16 cellular contexts compared by ENCODE assay signal in genomic region chr2:191854385-191855372, GRCh38. TPM values are rescaled to one million over a fixed set of nuclear protein-coding genes. Genes with fewer than 3 reads are reported as not detected.
DNase-seq lines count a peak whose midpoint lies in the region; ATAC-seq and TF ChIP-seq lines count a peak whose summit lies in the region.
"Had no signal": no experiment of that assay in that cellular context is flagged by ENCODE, and none has a peak within 500 bp of the region (broad histone marks: within the 10 kb centered on the region; RNA-seq: fewer than 3 reads in every experiment).

No MANE protein-coding gene starts in this region.

- H3K4me1 ChIP-seq in PC-3 (ENCODE audit: insufficient read depth, low read length): peaks cover 17% of the 10 kb centered on the region
- peaks cover 35% of the 10 kb centered on the region for H3K4me1 ChIP-seq in lower lobe of right lung
- peaks cover 6% of the 10 kb centered on the region; the same call in 1 of the 2 replicates for H3K4me1 ChIP-seq in Karpas-422 (ENCODE audit: low read length)
- H3K4me1 ChIP-seq: foreskin keratinocyte had no signal

- H3K27me3 ChIP-seq in PC-3 (ENCODE audit: low read length) (no peaks in the 10 kb centered on the region), lower lobe of right lung (ENCODE audit: low read depth) (no peaks in the 10 kb centered on the region), Karpas-422 (ENCODE audit: low read length) (peaks cover 3% of the 10 kb centered on the region; the same call in 1 of the 2 replicates)
- H3K27me3 ChIP-seq: foreskin keratinocyte had no signal

- H4K20me1 ChIP-seq in PC-3 (ENCODE audit: low read length) (no peaks in the 10 kb centered on the region), Karpas-422 (ENCODE audit: insufficient read depth, low read depth, low read length) (no peaks in the 10 kb centered on the region)

- DNase-seq in PC-3 (peak; percentile 15), dermis microvascular lymphatic vessel endothelial cell (ENCODE audit: low read depth in 2 of 2) (peak; percentile 64 to 66), lower lobe of right lung (no peak), occipital lobe (lab: John Stamatoyannopoulos, UW) (no peak), NCI-H446 (lab: John Stamatoyannopoulos, UW) (no peak), Karpas-422 (no peak)
- DNase-seq: activated CD4-positive, alpha-beta T cell treated with anti-CD3 and anti-CD28 coated beads, Interleukin-2, amount 10 ng/mL, durations not matched to agents 24 days and 14 days; activated naive CD4-positive, alpha-beta T cell treated with anti-CD3 and anti-CD28 coated beads, Interleukin-2, amount 50 U/mL, for 16 hours; caudate nucleus; CD4-positive, CD25-positive, alpha-beta regulatory T cell; foreskin keratinocyte; NCI-H2081; stimulated activated CD4-positive, alpha-beta T cell treated with anti-CD3 and anti-CD28 coated beads, Interleukin-12 subunit alpha, Interleukin-12 subunit beta, amount 100 ng/mL, for 4 hours; stimulated activated naive CD8-positive, alpha-beta T cell treated with anti-CD3 and anti-CD28 coated beads, Interleukin-15, amount 100 ng/mL, for 72 hours had no signal

- H3K9me3 ChIP-seq in PC-3 (ENCODE audit: low read length) (no peaks in the 10 kb centered on the region), lower lobe of right lung (no peaks in the 10 kb centered on the region), Karpas-422 (ENCODE audit: low read length) (no peaks in the 10 kb centered on the region)

- no peaks in the 10 kb centered on the region for H3F3A ChIP-seq in PC-3 (ENCODE audit: low read length, unreplicated experiment)

- BruUV-seq in PC-3 (replicated peaks; lab: Mats Ljungman, UMichigan): no TSS peak

- no peak overlapping the region for H3K9ac ChIP-seq in PC-3 (ENCODE audit: low read length)
- no peak overlapping the region for H3K9ac ChIP-seq in Karpas-422 (ENCODE audit: low read length)

- ATAC-seq in PC-3 (no peak), lower lobe of right lung (peak; percentile 34 to 70), GM21381 (IDR thresholded peaks at IDR 0.05; ENCODE audit: unreplicated experiment) (no peak)
- ATAC-seq: foreskin keratinocyte; stimulated activated naive CD8-positive, alpha-beta T cell treated with anti-CD3 and anti-CD28 coated beads, Interleukin-15, amount 100 ng/mL, for 72 hours had no signal

- intact Hi-C loops in PC-3 (cut with micrococcal nuclease) (no loop called here), lower lobe of right lung (cut with DNase I) (no loop called here)

- H3K27ac ChIP-seq in PC-3 (ENCODE audit: low read length) (no peak overlapping the region), lower lobe of right lung (peak overlapping the region; percentile 24), Karpas-422 (ENCODE audit: low read length) (no peak overlapping the region)
- H3K27ac ChIP-seq: foreskin keratinocyte, HL-60 had no signal

- CTCF ChIA-PET in PC-3 (lab: Charles Lee): no interaction called here

- no peaks in the 10 kb centered on the region for H3K36me3 ChIP-seq in PC-3 (ENCODE audit: low read depth, low read length)
- H3K36me3 ChIP-seq in lower lobe of right lung: no peaks in the 10 kb centered on the region
- H3K36me3 ChIP-seq in Karpas-422 (ENCODE audit: insufficient read depth, low read length): no peaks in the 10 kb centered on the region

- POLR2A ChIA-PET in PC-3 (lab: Charles Lee; ENCODE audit: unreplicated experiment): no interaction called here

- H3K4me3 ChIP-seq in PC-3 (ENCODE audit: low read length) (no peak overlapping the region), lower lobe of right lung (no peak overlapping the region), Karpas-422 (ENCODE audit: low read length) (no peak overlapping the region)

- H3K9me2 ChIP-seq in PC-3 (replicated peaks; ENCODE audit: low read length) (no peaks in the 10 kb centered on the region), Karpas-422 (replicated peaks; ENCODE audit: insufficient read depth, low read length) (no peaks in the 10 kb centered on the region)

- H3K4me2 ChIP-seq in PC-3 (ENCODE audit: low read length) (no peak overlapping the region), Karpas-422 (ENCODE audit: low read depth, low read length, poor library complexity, severe bottlenecking) (no peak overlapping the region)

- no peaks in the 10 kb centered on the region for H3K79me2 ChIP-seq in PC-3 (ENCODE audit: low read length)
- no peaks in the 10 kb centered on the region for H3K79me2 ChIP-seq in Karpas-422 (ENCODE audit: low read length)

- TF ChIP-seq CTCF in PC-3 (conservative IDR thresholded peaks at IDR 0.05; ENCODE audit: low read depth, low read length): no peak
- no peak for TF ChIP-seq CTCF in lower lobe of right lung (IDR thresholded peaks at IDR 0.05)

- no peak overlapping the region for H2AFZ ChIP-seq in PC-3 (ENCODE audit: low read length)
- no peak overlapping the region for H2AFZ ChIP-seq in Karpas-422 (ENCODE audit: low read length)

RNA-seq across cellular contexts. Expression of gene CAVIN2, which starts 7.8 kb away (rescaled TPM):
- total RNA-seq in PC-3 (2014; rRNA removed) (0.07 TPM in 1 of 2 replicates, not detected in the other), dermis microvascular lymphatic vessel endothelial cell (282 and 296 TPM in 2 replicates), lower lobe of right lung (182 TPM), occipital lobe (6.6 TPM)
- 2.7 and 3.1 TPM in 2 replicates for total RNA-seq in Karpas-422 (2014; rRNA removed; shearing (Covaris generic); ENCODE audit: low replicate concordance)
- total RNA-seq: activated CD4-positive, alpha-beta T cell treated with anti-CD3 and anti-CD28 coated beads, Interleukin-2, amount 10 ng/mL, durations not matched to agents 24 days and 14 days had no signal

Comparison
In these comparisons a context has a peak if more than half of its experiments do, and no peak if none do; other contexts are left out.
1. ATAC-seq: peak in lower lobe of right lung (2 of 2); none in PC-3 (single experiment) and GM21381 (single experiment).
2. DNase-seq: peak in PC-3 (single experiment) and dermis microvascular lymphatic vessel endothelial cell (2 of 2); none in lower lobe of right lung (single experiment), occipital lobe (single experiment), NCI-H446 (0 of 2) and Karpas-422 (single experiment).
3. RNA of gene CAVIN2, which starts 7.8 kb away (total RNA-seq): 282 to 296 TPM in dermis microvascular lymphatic vessel endothelial cell and 182 TPM in lower lobe of right lung (single experiment); 6.6 TPM in occipital lobe (single experiment), 2.7 to 3.1 TPM in Karpas-422 and 0.07 TPM in PC-3; every median in the first group is over 10 times any median in the second.